Comparison of ENCODE assay signal across 20 cellular contexts in genomic region chr12:123073962-123074801, GRCh38.
DNase-seq lines count a peak whose midpoint lies in the region; ATAC-seq lines count a peak whose summit lies in the region.
"Had no signal": no experiment of that assay in that cellular context is flagged by ENCODE, and none has a peak within 500 bp of the region (broad histone marks: within the 10 kb centered on the region; RNA-seq: fewer than 3 reads in every experiment).

No MANE protein-coding gene starts in this region.

- no peak overlapping the region for H3K14ac ChIP-seq in mesenchymal stem cell (ENCODE audit: low read length in 2 of 2)

- peak overlapping the region; percentile 47 for H4K91ac ChIP-seq in mesenchymal stem cell (ENCODE audit: low read length)

- CTCF ChIA-PET in activated CD4-positive, alpha-beta T cell treated with anti-CD3 and anti-CD28 coated beads for 36 hours (lab: Charles Lee) = interaction anchor here (0.6 to 1.7 kb wide), 7 partner anchors 9 to 147 kb away, joined by 3 to 6 read pairs (median 4); partner anchors contain the start of gene PITPNM2

- H3K4me2 ChIP-seq in BLaER1 treated with 17β-estradiol and CSF1 and Interleukin-3, amounts not matched to agents 10 nM and 100 nM = peak overlapping the region in 8 of 11 experiments; percentile 58 to 91 (median 78); a peak in 12 of 22 replicates
- H3K4me2 ChIP-seq in mesenchymal stem cell (ENCODE audit: low read length, poor library complexity, severe bottlenecking) = no peak overlapping the region

- 94% methylated on average over 8 of the region's 8 CpGs for WGBS in mesenchymal stem cell

- H3K36me3 ChIP-seq in BLaER1 treated with 17β-estradiol and CSF1 and Interleukin-3, amounts not matched to agents 10 nM and 100 nM = no peaks in the 10 kb centered on the region
- H3K36me3 ChIP-seq in mesenchymal stem cell (ENCODE audit: control insufficient read depth in 1 of 2, insufficient read depth in 2 of 2, low read depth in 1 of 2, low read length in 2 of 2) = no peaks in the 10 kb centered on the region
- H3K36me3 ChIP-seq: Peyer's patch, transverse colon had no signal

- peaks cover 61% of the 10 kb centered on the region for H3K4me1 Mint-ChIP-seq in activated CD4-positive, alpha-beta T cell treated with anti-CD3 and anti-CD28 coated beads for 36 hours
- peaks cover 57% of the 10 kb centered on the region for H3K4me1 Mint-ChIP-seq in activated T-helper 1 cell treated with anti-CD3 and anti-CD28 coated beads, Interleukin-12 subunit alpha, Interleukin-12 subunit beta, Interleukin-2, Interleukin-4 antibody, amounts not matched to agents 30 ng/mL and 10 ng/mL and 1 ng/mL, durations not matched to agents 14 hours and 24 hours and 36 hours (ENCODE audit: low read depth)
- peaks cover 40 to 56% of the 10 kb centered on the region in 2 donors for H3K4me1 Mint-ChIP-seq in stimulated activated naive B cell treated with anti-CD40 and anti-IgM and Interleukin-4, amounts not matched to agents 10 μg/mL and 1 μg/mL and 100 μg/mL, for 72 hours

- H3K18ac ChIP-seq in mesenchymal stem cell (ENCODE audit: low read depth in 1 of 2, low read length in 2 of 2) = no peak overlapping the region

- no peaks in the 10 kb centered on the region for H3K36me3 Mint-ChIP-seq in activated CD4-positive, alpha-beta T cell treated with anti-CD3 and anti-CD28 coated beads for 36 hours (ENCODE audit: low read depth)
- H3K36me3 Mint-ChIP-seq in activated T-helper 1 cell treated with anti-CD3 and anti-CD28 coated beads, Interleukin-12 subunit alpha, Interleukin-12 subunit beta, Interleukin-2, Interleukin-4 antibody, amounts not matched to agents 30 ng/mL and 10 ng/mL and 1 ng/mL, durations not matched to agents 14 hours and 24 hours and 36 hours (ENCODE audit: low read depth) = peaks cover 8% of the 10 kb centered on the region
- H3K36me3 Mint-ChIP-seq in stimulated activated naive B cell treated with anti-CD40 and anti-IgM and Interleukin-4, amounts not matched to agents 10 μg/mL and 1 μg/mL and 100 μg/mL, for 72 hours = peaks cover 0 to 2% of the 10 kb centered on the region in 2 donors

- H3K9me3 ChIP-seq in BLaER1 treated with 17β-estradiol and CSF1 and Interleukin-3, amounts not matched to agents 10 nM and 100 nM (replicated peaks in 1 of 11) = no peaks in the 10 kb centered on the region
- H3K9me3 ChIP-seq in mesenchymal stem cell (ENCODE audit: control insufficient read depth, low read length) = no peaks in the 10 kb centered on the region
- H3K9me3 ChIP-seq: Peyer's patch, transverse colon had no signal

- no peak overlapping the region for H3K4ac ChIP-seq in mesenchymal stem cell (ENCODE audit: low read depth in 1 of 2, low read length in 2 of 2)

- peaks cover 30 to 72% (median 55%) of the 10 kb centered on the region in 10 experiments for H3K4me1 ChIP-seq in BLaER1 treated with 17β-estradiol and CSF1 and Interleukin-3, amounts not matched to agents 10 nM and 100 nM
- H3K4me1 ChIP-seq in mesenchymal stem cell (ENCODE audit: control insufficient read depth, insufficient read depth, low read depth, low read length) = peaks cover 23% of the 10 kb centered on the region

- no peak for ATAC-seq in activated CD4-positive, alpha-beta T cell treated with anti-CD3 and anti-CD28 coated beads for 36 hours
- ATAC-seq in stimulated activated naive B cell treated with anti-CD40 and anti-IgM and Interleukin-4, amounts not matched to agents 10 μg/mL and 1 μg/mL and 100 μg/mL, for 72 hours (replicated peaks) = no peak
- no peak for ATAC-seq in HG02610 (IDR thresholded peaks at IDR 0.05; ENCODE audit: unreplicated experiment)
- no peak for ATAC-seq in GM21447 (IDR thresholded peaks at IDR 0.05; ENCODE audit: unreplicated experiment)

- no peak overlapping the region for H2AK5ac ChIP-seq in mesenchymal stem cell (ENCODE audit: low read length, severe bottlenecking)

- H3K79me1 ChIP-seq in mesenchymal stem cell (replicated peaks; ENCODE audit: low read length, poor library complexity, severe bottlenecking) = peaks cover 35% of the 10 kb centered on the region

- intact Hi-C loops in activated CD4-positive, alpha-beta T cell treated with anti-CD3 and anti-CD28 coated beads for 36 hours (cut with DNase I, micrococcal nuclease) = no loop called here
- intact Hi-C loops in activated T-helper 1 cell treated with anti-CD3 and anti-CD28 coated beads, Interleukin-12 subunit alpha, Interleukin-12 subunit beta, Interleukin-2, Interleukin-4 antibody, amounts not matched to agents 30 ng/mL and 10 ng/mL and 1 ng/mL, durations not matched to agents 14 hours and 24 hours and 36 hours (cut with micrococcal nuclease) = loop anchor here (10.0 kb wide), 1 partner anchor 361 kb away; the partner anchor contains the start of gene RILPL2

- H3K27ac ChIP-seq in BLaER1 treated with 17β-estradiol and CSF1 and Interleukin-3, amounts not matched to agents 10 nM and 100 nM = no peak overlapping the region
- H3K27ac ChIP-seq in mesenchymal stem cell (ENCODE audit: low read length, poor library complexity, severe bottlenecking) = no peak overlapping the region
- H3K27ac ChIP-seq: SK-N-MC had no signal

- no peak overlapping the region for H2AFZ ChIP-seq in mesenchymal stem cell (ENCODE audit: low read depth, low read length)

- no peak overlapping the region for H3K23ac ChIP-seq in mesenchymal stem cell (ENCODE audit: low read length in 2 of 2)

- no peak overlapping the region for H2BK120ac ChIP-seq in mesenchymal stem cell (ENCODE audit: low read depth, low read length)

- peak overlapping the region; percentile 68 for H3K4me3 Mint-ChIP-seq in activated CD4-positive, alpha-beta T cell treated with anti-CD3 and anti-CD28 coated beads for 36 hours
- H3K4me3 Mint-ChIP-seq in activated T-helper 1 cell treated with anti-CD3 and anti-CD28 coated beads, Interleukin-12 subunit alpha, Interleukin-12 subunit beta, Interleukin-2, Interleukin-4 antibody, amounts not matched to agents 30 ng/mL and 10 ng/mL and 1 ng/mL, durations not matched to agents 14 hours and 24 hours and 36 hours = peak overlapping the region; percentile 86
- H3K4me3 Mint-ChIP-seq in stimulated activated naive B cell treated with anti-CD40 and anti-IgM and Interleukin-4, amounts not matched to agents 10 μg/mL and 1 μg/mL and 100 μg/mL, for 72 hours = no peak overlapping the region

- peaks cover 0 to 95% (median 0%) of the 10 kb centered on the region in 11 experiments; a peak in 5 of 22 replicates for H4K20me1 ChIP-seq in BLaER1 treated with 17β-estradiol and CSF1 and Interleukin-3, amounts not matched to agents 10 nM and 100 nM

- H4K8ac ChIP-seq in mesenchymal stem cell (ENCODE audit: low read length) = no peak overlapping the region

- H2BK5ac ChIP-seq in mesenchymal stem cell (ENCODE audit: low read depth, low read length, poor library complexity, severe bottlenecking) = no peak overlapping the region

- H2BK15ac ChIP-seq in mesenchymal stem cell (ENCODE audit: low read depth, poor library complexity, severe bottlenecking) = no peak overlapping the region

- no peaks in the 10 kb centered on the region for H3K9me3 Mint-ChIP-seq in activated CD4-positive, alpha-beta T cell treated with anti-CD3 and anti-CD28 coated beads for 36 hours (ENCODE audit: low read depth)
- H3K9me3 Mint-ChIP-seq in activated T-helper 1 cell treated with anti-CD3 and anti-CD28 coated beads, Interleukin-12 subunit alpha, Interleukin-12 subunit beta, Interleukin-2, Interleukin-4 antibody, amounts not matched to agents 30 ng/mL and 10 ng/mL and 1 ng/mL, durations not matched to agents 14 hours and 24 hours and 36 hours = no peaks in the 10 kb centered on the region
- H3K9me3 Mint-ChIP-seq in stimulated activated naive B cell treated with anti-CD40 and anti-IgM and Interleukin-4, amounts not matched to agents 10 μg/mL and 1 μg/mL and 100 μg/mL, for 72 hours = no peaks in the 10 kb centered on the region

- no peak overlapping the region for H2BK12ac ChIP-seq in mesenchymal stem cell (ENCODE audit: low read length in 2 of 2)

- no peaks in the 10 kb centered on the region for H3K27me3 Mint-ChIP-seq in activated CD4-positive, alpha-beta T cell treated with anti-CD3 and anti-CD28 coated beads for 36 hours
- peaks cover 2% of the 10 kb centered on the region for H3K27me3 Mint-ChIP-seq in activated T-helper 1 cell treated with anti-CD3 and anti-CD28 coated beads, Interleukin-12 subunit alpha, Interleukin-12 subunit beta, Interleukin-2, Interleukin-4 antibody, amounts not matched to agents 30 ng/mL and 10 ng/mL and 1 ng/mL, durations not matched to agents 14 hours and 24 hours and 36 hours (ENCODE audit: insufficient read depth)
- H3K27me3 Mint-ChIP-seq in stimulated activated naive B cell treated with anti-CD40 and anti-IgM and Interleukin-4, amounts not matched to agents 10 μg/mL and 1 μg/mL and 100 μg/mL, for 72 hours = no peaks in the 10 kb centered on the region

- POLR2A ChIA-PET in activated CD4-positive, alpha-beta T cell treated with anti-CD3 and anti-CD28 coated beads for 36 hours (lab: Charles Lee) = interaction anchor here (0.6 to 1.0 kb wide), 4 partner anchors 28 to 308 kb away, joined by 3 to 7 read pairs (median 4); partner anchors contain the start of genes MPHOSPH9 and MTRFR

- no peak for DNase-seq in activated CD4-positive, alpha-beta T cell treated with anti-CD3 and anti-CD28 coated beads for 36 hours
- DNase-seq in activated CD4-positive, alpha-beta T cell treated with anti-CD3 and anti-CD28 coated beads for 48 hours = no peak
- no peak for DNase-seq in activated T-helper 1 cell treated with anti-CD3 and anti-CD28 coated beads, Interleukin-12 subunit alpha, Interleukin-12 subunit beta, Interleukin-2, Interleukin-4 antibody, amounts not matched to agents 30 ng/mL and 10 ng/mL and 1 ng/mL, durations not matched to agents 14 hours and 24 hours and 36 hours (ENCODE audit: low spot score)
- no peak for DNase-seq in mesenchymal stem cell
- DNase-seq in stimulated activated naive B cell treated with anti-CD40 and anti-IgM and Interleukin-4, amounts not matched to agents 10 μg/mL and 1 μg/mL and 100 μg/mL, for 72 hours = no peak
- DNase-seq: activated CD4-positive, alpha-beta T cell treated with anti-CD3 and anti-CD28 coated beads, Interleukin-2, amount 50 U/mL, for 4 hours; activated effector memory CD4-positive, alpha-beta T cell treated with anti-CD3 and anti-CD28 coated beads, Interleukin-2, amount 50 U/mL, for 16 hours; C1 segment of cervical spinal cord; DMS53; hippocampal formation; NCI-H1436 treated with DMSO at 0.1 percent for 48 hours; NCI-H2171; NCI-H774; Peyer's patch; stimulated activated CD4-positive, alpha-beta T cell treated with anti-CD3 and anti-CD28 coated beads, Interleukin-12 subunit alpha, Interleukin-12 subunit beta, amount 100 ng/mL, for 4 hours; transverse colon had no signal

- no peak overlapping the region for H3K4me3 ChIP-seq in BLaER1 treated with 17β-estradiol and CSF1 and Interleukin-3, amounts not matched to agents 10 nM and 100 nM
- no peak overlapping the region for H3K4me3 ChIP-seq in mesenchymal stem cell (ENCODE audit: insufficient read depth in 1 of 2, low read depth in 1 of 2, low read length in 2 of 2)
- H3K4me3 ChIP-seq: Peyer's patch, SK-N-MC, transverse colon had no signal

- no peak overlapping the region; a peak in 1 of 22 replicates for H3K9ac ChIP-seq in BLaER1 treated with 17β-estradiol and CSF1 and Interleukin-3, amounts not matched to agents 10 nM and 100 nM
- no peak overlapping the region for H3K9ac ChIP-seq in mesenchymal stem cell (ENCODE audit: low read length)

- peak overlapping the region; percentile 94 for H3K27ac Mint-ChIP-seq in activated CD4-positive, alpha-beta T cell treated with anti-CD3 and anti-CD28 coated beads for 36 hours
- peak overlapping the region; percentile 99 for H3K27ac Mint-ChIP-seq in activated T-helper 1 cell treated with anti-CD3 and anti-CD28 coated beads, Interleukin-12 subunit alpha, Interleukin-12 subunit beta, Interleukin-2, Interleukin-4 antibody, amounts not matched to agents 30 ng/mL and 10 ng/mL and 1 ng/mL, durations not matched to agents 14 hours and 24 hours and 36 hours
- no peak overlapping the region for H3K27ac Mint-ChIP-seq in stimulated activated naive B cell treated with anti-CD40 and anti-IgM and Interleukin-4, amounts not matched to agents 10 μg/mL and 1 μg/mL and 100 μg/mL, for 72 hours

- peaks cover 0 to 22% (median 0%) of the 10 kb centered on the region in 11 experiments; a peak in 5 of 22 replicates for H3K27me3 ChIP-seq in BLaER1 treated with 17β-estradiol and CSF1 and Interleukin-3, amounts not matched to agents 10 nM and 100 nM
- H3K27me3 ChIP-seq in mesenchymal stem cell (ENCODE audit: control insufficient read depth in 1 of 2, insufficient read depth in 1 of 2, low read length in 2 of 2) = no peaks in the 10 kb centered on the region
- H3K27me3 ChIP-seq: Peyer's patch, transverse colon had no signal

Comparison
In these comparisons a context has a peak if more than half of its experiments do, and no peak if none do; other contexts are left out.
1. H3K4me3 Mint-ChIP-seq: peak in activated CD4-positive, alpha-beta T cell treated with anti-CD3 and anti-CD28 coated beads for 36 hours (single experiment) and activated T-helper 1 cell treated with anti-CD3 and anti-CD28 coated beads, Interleukin-12 subunit alpha, Interleukin-12 subunit beta, Interleukin-2, Interleukin-4 antibody, amounts not matched to agents 30 ng/mL and 10 ng/mL and 1 ng/mL, durations not matched to agents 14 hours and 24 hours and 36 hours (single experiment); none in stimulated activated naive B cell treated with anti-CD40 and anti-IgM and Interleukin-4, amounts not matched to agents 10 μg/mL and 1 μg/mL and 100 μg/mL, for 72 hours (0 of 2).